ENCODE assay signal across 1 cellular context in genomic region chr14:90755661-90756304, GRCh38.
TF ChIP-seq lines count a peak whose summit lies in the region.

No MANE protein-coding gene starts in this region.

TF ChIP-seq in IMR-90, 13 proteins besides CTCF, POLR2A, EP300 and RAD21 (continued from another document):
- no peak for TF ChIP-seq MXI1 (IDR thresholded peaks at IDR 0.05; ENCODE audit: borderline replicate concordance, low read depth, low read length)
- TF ChIP-seq, protein P1, sequence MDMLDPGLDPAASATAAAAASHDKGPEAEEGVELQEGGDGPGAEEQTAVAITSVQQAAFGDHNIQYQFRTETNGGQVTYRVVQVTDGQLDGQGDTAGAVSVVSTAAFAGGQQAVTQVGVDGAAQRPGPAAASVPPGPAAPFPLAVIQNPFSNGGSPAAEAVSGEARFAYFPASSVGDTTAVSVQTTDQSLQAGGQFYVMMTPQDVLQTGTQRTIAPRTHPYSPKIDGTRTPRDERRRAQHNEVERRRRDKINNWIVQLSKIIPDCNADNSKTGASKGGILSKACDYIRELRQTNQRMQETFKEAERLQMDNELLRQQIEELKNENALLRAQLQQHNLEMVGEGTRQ (IDR thresholded peaks at IDR 0.05; ENCODE audit: low read depth, low read length): no peak
